8 cellular contexts compared by ENCODE assay signal in the genomic region with DNA sequence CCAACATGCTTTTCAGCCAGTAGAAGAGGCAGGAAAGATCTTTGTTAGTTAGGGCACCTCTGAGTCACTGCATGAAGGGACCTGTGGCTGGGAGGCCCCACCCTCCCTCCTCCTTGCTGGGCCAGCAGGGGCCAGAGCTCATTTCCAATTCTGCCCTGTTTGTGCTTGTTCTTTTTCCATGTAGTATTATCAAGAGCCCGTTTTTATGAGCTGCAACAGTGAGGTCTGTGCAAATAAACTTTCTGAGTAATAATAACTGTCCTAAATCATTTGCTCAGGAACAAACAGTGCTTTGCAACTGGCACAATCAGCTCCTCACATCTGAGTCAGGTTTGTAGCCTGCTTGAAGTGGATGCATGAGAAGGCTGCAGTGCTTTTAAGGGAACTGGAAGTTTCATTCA.
DNase-seq lines count a peak whose midpoint lies in the region; ATAC-seq, FAIRE-seq and TF ChIP-seq lines count a peak whose summit lies in the region.

No MANE protein-coding gene starts in this region.

- in situ Hi-C loops in K562 (cut with MboI) = no loop called here

- no peak overlapping the region for H3K4me2 ChIP-seq in K562 (ENCODE audit: insufficient read depth, low read length)

- no peak for TF ChIP-seq RAD21 in K562 (CRISPR knock-in tag; conservative IDR thresholded peaks at IDR 0.05 in 1 of 2, IDR thresholded peaks at IDR 0.05 in 1 of 2)

- no peak overlapping the region for H3K27ac ChIP-seq in SJSA1
- no peak overlapping the region for H3K27ac ChIP-seq in K562 (ENCODE audit: extremely low read depth, low read depth, low read length)

- no peak for FAIRE-seq in K562 (lab: Jason Lieb, UNC)

- H2AFZ ChIP-seq in K562 (ENCODE audit: low read depth, low read length) = no peak overlapping the region

- H3K36me3 ChIP-seq in SJSA1 (no peaks in the 10 kb centered on the region), K562 (ENCODE audit: control insufficient read depth, insufficient read depth, low read length) (no peaks in the 10 kb centered on the region)

- H4K20me1 ChIP-seq in K562 (replicated peaks; ENCODE audit: control insufficient read depth, insufficient read depth, low read length) = no peaks in the 10 kb centered on the region

- H3K27me3 ChIP-seq in SJSA1 (replicated peaks) (no peaks in the 10 kb centered on the region), K562 (ENCODE audit: control insufficient read depth in 2 of 2, insufficient read depth in 2 of 2, low read length in 2 of 2) (no peaks in the 10 kb centered on the region)

- H3K79me2 ChIP-seq in K562 (ENCODE audit: control insufficient read depth, insufficient read depth, low read length) = no peaks in the 10 kb centered on the region

- H3K4me1 ChIP-seq in SJSA1 (replicated peaks) (peaks cover 6% of the 10 kb centered on the region), K562 (replicated peaks in 1 of 2; ENCODE audit: control insufficient read depth in 2 of 2, insufficient read depth in 2 of 2, low read length in 2 of 2) (no peaks in the 10 kb centered on the region; a peak in 3 of 5 replicates)

- TF ChIP-seq CTCF in K562 (IDR thresholded peaks at IDR 0.05 in 2 of 3, conservative IDR thresholded peaks at IDR 0.05 in 1 of 3; ENCODE audit: insufficient read depth in 2 of 3, low read depth in 1 of 3, low read length in 3 of 3) = no peak

- H3K9me1 ChIP-seq in K562 (ENCODE audit: control insufficient read depth, insufficient read depth, low read length) = no peaks in the 10 kb centered on the region

- intact Hi-C loops in K562 (cut with micrococcal nuclease) = no loop called here

- H3K9me3 ChIP-seq in SJSA1 (replicated peaks) (no peaks in the 10 kb centered on the region), K562 (replicated peaks; ENCODE audit: control insufficient read depth, insufficient read depth, low read depth, low read length) (no peaks in the 10 kb centered on the region)

- BruUV-seq in K562 (replicated peaks; lab: Mats Ljungman, UMichigan) = no TSS peak

- H3K9ac ChIP-seq in K562 (ENCODE audit: insufficient read depth in 1 of 2, low read depth in 2 of 2, low read length in 2 of 2) = no peak overlapping the region

- CTCF ChIA-PET in K562 (lab: Yijun Ruan, JAX; ENCODE audit: low intra/inter-chr PET ratio) = no interaction called here

- no peak overlapping the region for H3K4me3 ChIP-seq in SJSA1
- no peak overlapping the region for H3K4me3 ChIP-seq in K562

- WGBS in K562 (ENCODE audit: insufficient coverage, low coverage, missing lambda C conversion rate) = 0% methylated on average over 1 of the region's 1 CpG

- POLR2A ChIA-PET in K562 (lab: Yijun Ruan, JAX) = interaction anchor here (0.7 kb wide), 1 partner anchor 1824 kb away, joined by 4 read pairs; no protein-coding TSS in a partner anchor

- TF ChIP-seq POLR2A in K562 (conservative IDR thresholded peaks at IDR 0.05) = no peak

- ATAC-seq in GM18868 (IDR thresholded peaks at IDR 0.05; ENCODE audit: unreplicated experiment) (peak; percentile 67), K562 (0 out of 3 replicates have a peak, but pooled peaks have one; percentile 34), HG02885 (IDR thresholded peaks at IDR 0.05; ENCODE audit: poor library complexity, unreplicated experiment) (no peak), HG02884 (IDR thresholded peaks at IDR 0.05; ENCODE audit: unreplicated experiment) (no peak)

- TF ChIP-seq EP300 in K562 (IDR thresholded peaks at IDR 0.05; ENCODE audit: low read length) = no peak

- DNase-seq in SJSA1 (ENCODE audit: low read depth in 1 of 2, low spot score in 2 of 2) = peak; percentile 50 to 56
- peak in 1 of 4 experiments; percentile 5 for DNase-seq in K562 (ENCODE audit: extremely low read depth in 1 of 4, low spot score in 3 of 4)
- peak; percentile 93 for DNase-seq in renal cortical epithelial cell (ENCODE audit: low read depth)
- no peak for DNase-seq in NCI-H82 (lab: John Stamatoyannopoulos, UW)
- no peak for DNase-seq in cerebellum (ENCODE audit: low spot score)

TF ChIP-seq in K562, 482 proteins besides CTCF, POLR2A, EP300 and RAD21:
- TF ChIP-seq, protein P1, sequence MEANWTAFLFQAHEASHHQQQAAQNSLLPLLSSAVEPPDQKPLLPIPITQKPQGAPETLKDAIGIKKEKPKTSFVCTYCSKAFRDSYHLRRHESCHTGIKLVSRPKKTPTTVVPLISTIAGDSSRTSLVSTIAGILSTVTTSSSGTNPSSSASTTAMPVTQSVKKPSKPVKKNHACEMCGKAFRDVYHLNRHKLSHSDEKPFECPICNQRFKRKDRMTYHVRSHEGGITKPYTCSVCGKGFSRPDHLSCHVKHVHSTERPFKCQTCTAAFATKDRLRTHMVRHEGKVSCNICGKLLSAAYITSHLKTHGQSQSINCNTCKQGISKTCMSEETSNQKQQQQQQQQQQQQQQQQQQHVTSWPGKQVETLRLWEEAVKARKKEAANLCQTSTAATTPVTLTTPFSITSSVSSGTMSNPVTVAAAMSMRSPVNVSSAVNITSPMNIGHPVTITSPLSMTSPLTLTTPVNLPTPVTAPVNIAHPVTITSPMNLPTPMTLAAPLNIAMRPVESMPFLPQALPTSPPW (CRISPR knock-in tag; IDR thresholded peaks at IDR 0.05) = peak; percentile 36; the same call in 1 of the 2 replicates
- 0 out of 2 replicates have a peak, but pooled peaks have one; percentile 11 for TF ChIP-seq JUND (IDR thresholded peaks at IDR 0.05; ENCODE audit: borderline replicate concordance, low read depth, low read length)
- no peak for TF ChIP-seq JUND (tag; IDR thresholded peaks at IDR 0.05; ENCODE audit: borderline replicate concordance, low read depth, low read length)
- TF ChIP-seq, protein P2, sequence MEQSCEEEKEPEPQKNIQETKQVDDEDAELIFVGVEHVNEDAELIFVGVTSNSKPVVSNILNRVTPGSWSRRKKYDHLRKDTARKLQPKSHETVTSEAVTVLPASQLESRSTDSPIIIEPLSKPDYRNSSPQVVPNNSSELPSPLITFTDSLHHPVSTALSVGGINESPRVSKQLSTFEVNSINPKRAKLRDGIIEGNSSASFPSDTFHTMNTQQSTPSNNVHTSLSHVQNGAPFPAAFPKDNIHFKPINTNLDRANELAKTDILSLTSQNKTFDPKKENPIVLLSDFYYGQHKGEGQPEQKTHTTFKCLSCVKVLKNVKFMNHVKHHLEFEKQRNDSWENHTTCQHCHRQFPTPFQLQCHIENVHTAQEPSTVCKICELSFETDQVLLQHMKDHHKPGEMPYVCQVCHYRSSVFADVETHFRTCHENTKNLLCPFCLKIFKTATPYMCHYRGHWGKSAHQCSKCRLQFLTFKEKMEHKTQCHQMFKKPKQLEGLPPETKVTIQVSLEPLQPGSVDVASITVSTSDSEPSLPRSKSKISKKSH (CRISPR knock-in tag; IDR thresholded peaks at IDR 0.05) = no peak
- TF ChIP-seq, protein P3, sequence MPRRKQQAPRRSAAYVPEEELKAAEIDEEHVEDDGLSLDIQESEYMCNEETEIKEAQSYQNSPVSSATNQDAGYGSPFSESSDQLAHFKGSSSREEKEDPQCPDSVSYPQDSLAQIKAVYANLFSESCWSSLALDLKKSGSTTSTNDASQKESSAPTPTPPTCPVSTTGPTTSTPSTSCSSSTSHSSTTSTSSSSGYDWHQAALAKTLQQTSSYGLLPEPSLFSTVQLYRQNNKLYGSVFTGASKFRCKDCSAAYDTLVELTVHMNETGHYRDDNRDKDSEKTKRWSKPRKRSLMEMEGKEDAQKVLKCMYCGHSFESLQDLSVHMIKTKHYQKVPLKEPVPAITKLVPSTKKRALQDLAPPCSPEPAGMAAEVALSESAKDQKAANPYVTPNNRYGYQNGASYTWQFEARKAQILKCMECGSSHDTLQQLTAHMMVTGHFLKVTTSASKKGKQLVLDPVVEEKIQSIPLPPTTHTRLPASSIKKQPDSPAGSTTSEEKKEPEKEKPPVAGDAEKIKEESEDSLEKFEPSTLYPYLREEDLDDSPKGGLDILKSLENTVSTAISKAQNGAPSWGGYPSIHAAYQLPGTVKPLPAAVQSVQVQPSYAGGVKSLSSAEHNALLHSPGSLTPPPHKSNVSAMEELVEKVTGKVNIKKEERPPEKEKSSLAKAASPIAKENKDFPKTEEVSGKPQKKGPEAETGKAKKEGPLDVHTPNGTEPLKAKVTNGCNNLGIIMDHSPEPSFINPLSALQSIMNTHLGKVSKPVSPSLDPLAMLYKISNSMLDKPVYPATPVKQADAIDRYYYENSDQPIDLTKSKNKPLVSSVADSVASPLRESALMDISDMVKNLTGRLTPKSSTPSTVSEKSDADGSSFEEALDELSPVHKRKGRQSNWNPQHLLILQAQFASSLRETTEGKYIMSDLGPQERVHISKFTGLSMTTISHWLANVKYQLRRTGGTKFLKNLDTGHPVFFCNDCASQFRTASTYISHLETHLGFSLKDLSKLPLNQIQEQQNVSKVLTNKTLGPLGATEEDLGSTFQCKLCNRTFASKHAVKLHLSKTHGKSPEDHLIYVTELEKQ (CRISPR knock-in tag; IDR thresholded peaks at IDR 0.05) = no peak
- no peak for TF ChIP-seq FUS (optimal IDR thresholded peaks at IDR 0.05; ENCODE audit: low read depth, low read length)
- TF ChIP-seq PCBP1 (IDR thresholded peaks at IDR 0.05; ENCODE audit: low read depth, low read length, poor library complexity, severe bottlenecking) = no peak
- 0 out of 2 replicates have a peak, but pooled peaks have one; percentile 23 for TF ChIP-seq FOSL1 (tag; conservative IDR thresholded peaks at IDR 0.05)
- no peak for TF ChIP-seq ATF1 (CRISPR knock-in tag; IDR thresholded peaks at IDR 0.05)
- TF ChIP-seq ATF1 (tag; IDR thresholded peaks at IDR 0.05) = no peak
- TF ChIP-seq TBL1XR1 (IDR thresholded peaks at IDR 0.05; ENCODE audit: low read length in 2 of 2) = no peak

Comparison
In these comparisons a context has a peak if more than half of its experiments do, and no peak if none do; other contexts are left out.
1. ATAC-seq: peak in GM18868 (single experiment) and K562 (single experiment); none in HG02885 (single experiment) and HG02884 (single experiment).
2. DNase-seq: peak in SJSA1 (2 of 2) and renal cortical epithelial cell (single experiment); none in NCI-H82 (single experiment) and cerebellum (single experiment).